Comparison of ENCODE assay signal across 18 cellular contexts in the genomic region with DNA sequence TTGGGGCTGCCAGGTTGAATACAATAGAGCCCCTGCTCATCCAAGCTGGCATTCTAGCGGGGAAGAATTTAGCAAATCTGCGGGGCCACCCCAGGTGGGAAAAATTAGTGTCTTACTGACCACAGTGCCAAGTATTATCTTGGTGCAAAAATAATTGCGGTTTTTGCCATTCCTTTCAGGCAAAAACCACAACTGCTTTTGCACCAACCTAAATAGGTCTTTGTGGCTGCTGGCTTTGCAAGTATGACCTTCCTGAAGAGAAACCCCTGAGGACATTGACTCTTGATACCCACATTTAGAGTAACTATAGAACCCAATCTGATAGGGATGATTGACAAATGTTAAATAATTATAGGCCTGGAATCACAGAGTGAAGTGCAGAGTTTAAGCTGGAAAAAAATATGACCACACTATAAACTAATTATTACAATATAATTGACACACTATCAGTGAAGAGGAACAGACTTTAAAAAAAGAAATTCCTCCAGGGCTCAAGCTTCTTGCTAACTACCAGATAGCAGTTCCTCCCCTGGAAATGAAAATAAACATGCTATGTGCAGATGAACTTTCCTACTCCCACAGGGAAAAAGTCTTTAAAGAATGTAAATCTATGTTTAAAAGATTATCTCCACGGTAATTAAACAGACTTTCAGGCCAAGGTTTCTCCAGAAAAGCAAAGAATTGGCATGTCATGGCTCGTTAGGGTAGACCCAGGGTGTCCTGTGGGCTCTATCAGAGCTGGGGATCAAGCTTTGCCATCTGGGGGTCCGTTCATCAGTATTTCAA. TPM values are rescaled to one million over a fixed set of nuclear protein-coding genes. Genes with fewer than 3 reads are reported as not detected.
DNase-seq lines count a peak whose midpoint lies in the region; ATAC-seq and TF ChIP-seq lines count a peak whose summit lies in the region.
"Had no signal": no experiment of that assay in that cellular context is flagged by ENCODE, and none has a peak within 500 bp of the region (broad histone marks: within the 10 kb centered on the region; RNA-seq: fewer than 3 reads in every experiment).

No MANE protein-coding gene starts in this region.

- H3K4me3 Mint-ChIP-seq in CD4-positive, alpha-beta T cell: no peak overlapping the region
- H3K4me3 Mint-ChIP-seq in activated naive CD4-positive, alpha-beta T cell treated with anti-CD3 and anti-CD28 coated beads, Interleukin-2, amount 10 ng/mL, durations not matched to agents 7 days and 5 days: no peak overlapping the region
- H3K4me3 Mint-ChIP-seq: activated CD4-positive, alpha-beta T cell treated with anti-CD3 and anti-CD28 coated beads for 36 hours; memory B cell had no signal

- H3K36me3 Mint-ChIP-seq in CD4-positive, alpha-beta T cell (ENCODE audit: low read depth): no peaks in the 10 kb centered on the region
- H3K36me3 Mint-ChIP-seq in activated naive CD4-positive, alpha-beta T cell treated with anti-CD3 and anti-CD28 coated beads, Interleukin-2, amount 10 ng/mL, durations not matched to agents 7 days and 5 days: no peaks in the 10 kb centered on the region
- H3K36me3 Mint-ChIP-seq: memory B cell had no signal

- no peaks in the 10 kb centered on the region for H3K9me3 ChIP-seq in smooth muscle cell (replicated peaks; ENCODE audit: low read depth)
- no peaks in the 10 kb centered on the region for H3K9me3 ChIP-seq in CD4-positive, alpha-beta T cell (ENCODE audit: control insufficient read depth, low read length)
- H3K9me3 ChIP-seq: gastrocnemius medialis, testis had no signal

- H3K4me1 ChIP-seq in smooth muscle cell (ENCODE audit: low read depth): peaks cover 24% of the 10 kb centered on the region

- intact Hi-C loops in CD4-positive, alpha-beta T cell (cut with DNase I, micrococcal nuclease): no loop called here

- peak; percentile 47 for DNase-seq in KBM-7
- peak; percentile 40 for DNase-seq in SK-MEL-5 (ENCODE audit: low read depth, low spot score)
- peak; percentile 52 for DNase-seq in fibroblast of gingiva (ENCODE audit: low read depth)
- no peak for DNase-seq in smooth muscle cell (lab: John Stamatoyannopoulos, UW; ENCODE audit: unreplicated experiment)
- DNase-seq in NCI-H1436 treated with DMSO at 0.1 percent for 48 hours (lab: John Stamatoyannopoulos, UW): no peak
- no peak for DNase-seq in CD4-positive, alpha-beta T cell
- no peak for DNase-seq in activated naive CD4-positive, alpha-beta T cell treated with anti-CD3 and anti-CD28 coated beads, Interleukin-2, amount 10 ng/mL, durations not matched to agents 7 days and 5 days
- DNase-seq: activated CD4-positive, alpha-beta T cell treated with anti-CD3 and anti-CD28 coated beads for 36 hours; activated naive CD4-positive, alpha-beta T cell; DND-41; effector CD4-positive, alpha-beta T cell; gastrocnemius medialis; right cardiac atrium; stimulated activated CD4-positive, alpha-beta T cell treated with anti-CD3 and anti-CD28 coated beads, Interleukin-1b, Interleukin-23, amount 100 ng/mL, for 48 hours; stimulated activated CD8-positive, alpha-beta memory T cell treated with anti-CD3 and anti-CD28 coated beads, Interleukin-4, amount 100 ng/mL, for 48 hours; T-helper 9 cell; testis had no signal

- H3K27me3 ChIP-seq in smooth muscle cell (ENCODE audit: low read depth): no peaks in the 10 kb centered on the region
- no peaks in the 10 kb centered on the region for H3K27me3 ChIP-seq in CD4-positive, alpha-beta T cell (ENCODE audit: control insufficient read depth, insufficient read depth, low read length)
- H3K27me3 ChIP-seq: gastrocnemius medialis, testis had no signal

- in situ Hi-C loops in KBM-7 (cut with MboI; ENCODE audit: low pct_unique_long_range_greater_than_20kb, low sequenced_read_pairs): no loop called here
- in situ Hi-C loops in SK-MEL-5 (cut with HindIII; ENCODE audit: low pct_unique_long_range_greater_than_20kb, low sequenced_read_pairs): no loop called here

- no peaks in the 10 kb centered on the region for H3K79me2 ChIP-seq in smooth muscle cell (ENCODE audit: low read depth)

- H2AFZ ChIP-seq in smooth muscle cell (ENCODE audit: low read depth): no peak overlapping the region

- no peaks in the 10 kb centered on the region for H3K27me3 Mint-ChIP-seq in CD4-positive, alpha-beta T cell
- H3K27me3 Mint-ChIP-seq in activated naive CD4-positive, alpha-beta T cell treated with anti-CD3 and anti-CD28 coated beads, Interleukin-2, amount 10 ng/mL, durations not matched to agents 7 days and 5 days: peaks cover 25% of the 10 kb centered on the region
- H3K27me3 Mint-ChIP-seq: activated CD4-positive, alpha-beta T cell treated with anti-CD3 and anti-CD28 coated beads for 36 hours had no signal

- ATAC-seq in CD4-positive, alpha-beta T cell (ENCODE audit: poor library complexity): no peak
- ATAC-seq: activated CD4-positive, alpha-beta T cell treated with anti-CD3 and anti-CD28 coated beads for 36 hours; gastrocnemius medialis; right cardiac atrium had no signal

- H3K4me2 ChIP-seq in smooth muscle cell: peak overlapping the region; percentile 63

- H4K20me1 ChIP-seq in smooth muscle cell (ENCODE audit: low read depth): no peaks in the 10 kb centered on the region

- no peak overlapping the region for H3K27ac Mint-ChIP-seq in CD4-positive, alpha-beta T cell
- no peak overlapping the region for H3K27ac Mint-ChIP-seq in activated naive CD4-positive, alpha-beta T cell treated with anti-CD3 and anti-CD28 coated beads, Interleukin-2, amount 10 ng/mL, durations not matched to agents 7 days and 5 days
- H3K27ac Mint-ChIP-seq: activated CD4-positive, alpha-beta T cell treated with anti-CD3 and anti-CD28 coated beads for 36 hours; memory B cell had no signal

- TF ChIP-seq CTCF in smooth muscle cell (IDR thresholded peaks at IDR 0.05; ENCODE audit: borderline replicate concordance, insufficient read depth, poor library complexity, severe bottlenecking): no peak
- no peak for TF ChIP-seq CTCF in CD4-positive, alpha-beta T cell (IDR thresholded peaks at IDR 0.05)

- H3K9me3 Mint-ChIP-seq in CD4-positive, alpha-beta T cell: no peaks in the 10 kb centered on the region
- no peaks in the 10 kb centered on the region for H3K9me3 Mint-ChIP-seq in activated naive CD4-positive, alpha-beta T cell treated with anti-CD3 and anti-CD28 coated beads, Interleukin-2, amount 10 ng/mL, durations not matched to agents 7 days and 5 days
- H3K9me3 Mint-ChIP-seq: memory B cell had no signal

- H3K4me3 ChIP-seq in smooth muscle cell: no peak overlapping the region
- H3K4me3 ChIP-seq: gastrocnemius medialis, testis had no signal

- H3K9ac ChIP-seq in smooth muscle cell (ENCODE audit: low read depth): no peak overlapping the region

- 54% methylated on average over 6 of the region's 6 CpGs for WGBS in smooth muscle cell (ENCODE audit: low lambda C conversion rate)

- POLR2A ChIA-PET in CD4-positive, alpha-beta T cell (lab: Charles Lee): no interaction called here

- no peaks in the 10 kb centered on the region for H3K36me3 ChIP-seq in smooth muscle cell (ENCODE audit: low read depth)
- H3K36me3 ChIP-seq: gastrocnemius medialis had no signal

- H3K27ac ChIP-seq in smooth muscle cell (ENCODE audit: low read depth): peak overlapping the region; percentile 62
- no peak overlapping the region for H3K27ac ChIP-seq in CD4-positive, alpha-beta T cell (ENCODE audit: low read depth, low read length)
- H3K27ac ChIP-seq: gastrocnemius medialis, testis had no signal

- CTCF ChIA-PET in CD4-positive, alpha-beta T cell (lab: Charles Lee): no interaction called here
- CTCF ChIA-PET in activated naive CD4-positive, alpha-beta T cell treated with anti-CD3 and anti-CD28 coated beads, Interleukin-2, amount 10 ng/mL, durations not matched to agents 7 days and 5 days (lab: Charles Lee): no interaction called here

- no peaks in the 10 kb centered on the region for H3K4me1 Mint-ChIP-seq in CD4-positive, alpha-beta T cell (ENCODE audit: low read depth)
- no peaks in the 10 kb centered on the region for H3K4me1 Mint-ChIP-seq in activated naive CD4-positive, alpha-beta T cell treated with anti-CD3 and anti-CD28 coated beads, Interleukin-2, amount 10 ng/mL, durations not matched to agents 7 days and 5 days
- H3K4me1 Mint-ChIP-seq: activated CD4-positive, alpha-beta T cell treated with anti-CD3 and anti-CD28 coated beads for 36 hours had no signal

- H3F3A ChIP-seq in smooth muscle cell (ENCODE audit: low read depth): peaks cover 10% of the 10 kb centered on the region

RNA-seq across cellular contexts. Expression of gene CA12, which starts 34.4 kb away (rescaled TPM):
- total RNA-seq in SK-MEL-5 (2014; rRNA removed; shearing (Covaris generic)): 17.4 and 19.2 TPM in 2 replicates
- 31.7 and 44.3 TPM in 2 replicates for polyA plus RNA-seq in SK-MEL-5 (2015; cell fraction: cytosol; rRNA removed)
- polyA plus RNA-seq in SK-MEL-5 (2015; cell fraction: nucleus; rRNA removed): 7.9 and 11.0 TPM in 2 replicates
- total RNA-seq in smooth muscle cell: 12.5 and 14.0 TPM in 2 replicates
- polyA plus RNA-seq in smooth muscle cell: 9.2 and 13.5 TPM in 2 replicates
- not detected for total RNA-seq in CD4-positive, alpha-beta T cell

Comparison
In these comparisons a context has a peak if more than half of its experiments do, and no peak if none do; other contexts are left out.
1. DNase-seq: peak in KBM-7 (single experiment), SK-MEL-5 (single experiment) and fibroblast of gingiva (single experiment); none in smooth muscle cell (single experiment), NCI-H1436 treated with DMSO at 0.1 percent for 48 hours (single experiment), CD4-positive, alpha-beta T cell (0 of 10) and activated naive CD4-positive, alpha-beta T cell treated with anti-CD3 and anti-CD28 coated beads, Interleukin-2, amount 10 ng/mL, durations not matched to agents 7 days and 5 days (single experiment).
2. RNA of gene CA12, which starts 34.4 kb away (total RNA-seq): 17.4 to 19.2 TPM in SK-MEL-5 and 12.5 to 14.0 TPM in smooth muscle cell; not detected in CD4-positive, alpha-beta T cell; every median in the first group is over 10 times any median in the second.